Comparison of ENCODE assay signal across 21 cellular contexts in the genomic region with DNA sequence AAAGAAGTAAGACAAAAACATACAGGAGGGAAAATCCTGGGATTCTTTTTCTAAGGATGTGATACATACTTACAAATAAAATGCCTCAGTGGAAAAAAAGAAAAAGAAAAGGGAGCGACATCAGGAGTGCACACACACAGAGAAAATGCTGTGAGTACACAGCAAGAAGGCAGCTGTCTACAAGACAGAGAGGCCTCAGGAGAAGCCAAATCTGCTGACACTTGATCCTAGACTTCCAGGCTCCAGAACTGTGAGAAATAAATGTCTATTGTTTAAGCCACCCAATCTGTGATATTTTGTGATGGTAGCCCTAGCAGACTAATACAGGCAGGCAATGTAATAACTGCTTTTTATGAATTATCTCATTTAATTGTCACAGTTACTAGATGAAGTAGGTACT.
"Had no signal": no experiment of that assay in that cellular context is flagged by ENCODE, and none has a peak within 500 bp of the region (broad histone marks: within the 10 kb centered on the region; RNA-seq: fewer than 3 reads in every experiment).

No MANE protein-coding gene starts in this region.

- H3K36me3 Mint-ChIP-seq: naive thymus-derived CD4-positive, alpha-beta T cell had no signal

- H3K4me3 ChIP-seq: coronary artery, heart left ventricle, lung, right atrium auricular region, sigmoid colon, skin epidermis, stomach, thoracic aorta, transverse colon had no signal

- H3K9me3 ChIP-seq: heart left ventricle, right atrium auricular region, sigmoid colon, stomach, thoracic aorta, transverse colon had no signal

- H3K27ac Mint-ChIP-seq: endodermal cell; naive thymus-derived CD4-positive, alpha-beta T cell had no signal

- H3K27me3 ChIP-seq: heart left ventricle, right atrium auricular region, sigmoid colon, stomach, transverse colon had no signal

- H3K27ac ChIP-seq: coronary artery, heart left ventricle, right atrium auricular region, sigmoid colon, skin epidermis, stomach, thoracic aorta, transverse colon had no signal

- H3K4me1 ChIP-seq: right atrium auricular region, sigmoid colon, transverse colon had no signal

- H3K9me3 Mint-ChIP-seq: endodermal cell; naive thymus-derived CD4-positive, alpha-beta T cell had no signal

- H3K4me1 Mint-ChIP-seq: naive thymus-derived CD4-positive, alpha-beta T cell had no signal

- H3K36me3 ChIP-seq: heart left ventricle, right atrium auricular region, sigmoid colon, stomach, thoracic aorta, transverse colon had no signal

- DNase-seq: effector CD4-positive, alpha-beta T cell; endodermal cell; foreskin melanocyte; heart left ventricle; hippocampal formation; left colon; left ventricle myocardium superior; mesenchymal stem cell; naive thymus-derived CD4-positive, alpha-beta T cell; posterior cingulate gyrus; sigmoid colon; stimulated activated CD4-positive, alpha-beta T cell treated with anti-CD3 and anti-CD28 coated beads, Interleukin-2, amount 100 ng/mL, for 24 hours; stimulated activated naive CD4-positive, alpha-beta T cell; stomach; substantia nigra; transverse colon had no signal

- ATAC-seq: heart left ventricle; left colon; left ventricle myocardium superior; naive thymus-derived CD4-positive, alpha-beta T cell had no signal

- H3K4me3 Mint-ChIP-seq: endodermal cell; naive thymus-derived CD4-positive, alpha-beta T cell had no signal
